26 cellular contexts compared by ENCODE assay signal in the genomic region with DNA sequence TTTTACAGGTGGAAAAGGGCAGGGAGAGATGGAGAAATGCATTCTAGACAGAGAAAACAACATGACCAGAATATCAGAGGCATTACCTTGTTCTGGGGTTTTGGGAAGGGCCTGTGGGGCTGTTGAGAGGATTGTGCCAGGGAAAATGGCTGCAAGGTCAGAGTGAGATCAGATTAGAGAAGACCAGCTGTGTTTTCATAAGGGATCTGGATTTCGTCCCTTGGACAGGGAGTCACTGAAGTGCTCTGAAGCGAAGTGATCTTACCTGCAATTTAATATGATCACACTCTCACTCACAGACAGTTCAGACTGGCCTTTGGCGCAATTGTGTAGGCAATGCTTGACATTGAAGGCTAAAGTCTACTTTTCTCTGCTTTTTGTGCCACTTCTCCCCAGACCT. TPM values are rescaled to one million over a fixed set of nuclear protein-coding genes. Genes with fewer than 3 reads are reported as not detected.
A peak's percentile ranks its signal among the peaks of the same experiment; 100 is the strongest.
DNase-seq lines count a peak whose midpoint lies in the region; ATAC-seq and TF ChIP-seq lines count a peak whose summit lies in the region.
"Had no signal": no experiment of that assay in that cellular context is flagged by ENCODE, and none has a peak within 500 bp of the region (broad histone marks: within the 10 kb centered on the region; RNA-seq: fewer than 3 reads in every experiment).

No MANE protein-coding gene starts in this region.

- 0 out of 2 replicates have a peak, but pooled peaks cover 6% of the 10 kb centered on the region for H3K9me2 ChIP-seq in GM23338 (ENCODE audit: insufficient read depth)

- H3K79me2 ChIP-seq in GM23338 (replicated peaks; ENCODE audit: insufficient read depth): no peaks in the 10 kb centered on the region

- 0 out of 2 replicates have a peak overlapping the region, but pooled peaks have one; percentile 66 for H2AFZ ChIP-seq in GM23338

- peak overlapping the region; percentile 59; the same call in 1 of the 2 replicates for H3K4me2 ChIP-seq in BLaER1
- H3K4me2 ChIP-seq in GM23338: no peak overlapping the region
- H3K4me2 ChIP-seq: A549 had no signal

- H3K4me1 ChIP-seq in BLaER1: peaks cover 54% of the 10 kb centered on the region
- peaks cover 7% of the 10 kb centered on the region; the same call in 1 of the 2 replicates for H3K4me1 ChIP-seq in GM23338 (ENCODE audit: insufficient read depth)
- H3K4me1 ChIP-seq: A549 had no signal

- H3F3A ChIP-seq in GM23338 (replicated peaks; ENCODE audit: low read depth): no peaks in the 10 kb centered on the region

- H3K4me3 Mint-ChIP-seq in GM23338 (no peak overlapping the region), nephron (no peak overlapping the region)
- H3K4me3 Mint-ChIP-seq: CD14-positive monocyte; CD8-positive, alpha-beta memory T cell had no signal

- H3K9ac ChIP-seq in BLaER1: no peak overlapping the region

- H4K20me1 ChIP-seq in BLaER1 (no peaks in the 10 kb centered on the region), GM23338 (replicated peaks; ENCODE audit: insufficient read depth) (no peaks in the 10 kb centered on the region)

- H3K27ac Mint-ChIP-seq in GM23338 (peak overlapping the region; percentile 69; the same call in 1 of the 2 replicates), nephron (peak overlapping the region; percentile 2 to 74 (median 50))
- H3K27ac Mint-ChIP-seq: CD14-positive monocyte; CD8-positive, alpha-beta memory T cell had no signal

- H3K27ac ChIP-seq in BLaER1 (no peak overlapping the region), GM23338 (ENCODE audit: low read depth) (no peak overlapping the region)
- H3K27ac ChIP-seq: A549 had no signal

- H3K4me1 Mint-ChIP-seq in GM23338: no peaks in the 10 kb centered on the region; the same call in 2 of the 3 replicates
- H3K4me1 Mint-ChIP-seq in nephron: peaks cover 5% of the 10 kb centered on the region
- H3K4me1 Mint-ChIP-seq: CD8-positive, alpha-beta memory T cell had no signal

- H3K36me3 ChIP-seq in BLaER1 (no peaks in the 10 kb centered on the region), GM23338 (ENCODE audit: insufficient read depth) (no peaks in the 10 kb centered on the region)

- H3K4me3 ChIP-seq in BLaER1: no peak overlapping the region
- no peak overlapping the region for H3K4me3 ChIP-seq in GM23338
- H3K4me3 ChIP-seq: A549 had no signal

- no peaks in the 10 kb centered on the region for H3K27me3 ChIP-seq in BLaER1
- no peaks in the 10 kb centered on the region for H3K27me3 ChIP-seq in GM23338 (ENCODE audit: insufficient read depth)

- ATAC-seq in GM23338: no peak
- ATAC-seq in SK-N-SH treated with all-trans-retinoic acid at 6 μM for 48 hours: peak; percentile 40; the same call in 1 of the 3 replicates
- ATAC-seq: A549, HCT116, HepG2, PC-3 had no signal

- DNase-seq in GM23338 (ENCODE audit: low spot score): no peak
- DNase-seq in NCI-H510A treated with DMSO at 0.1 percent for 48 hours (lab: John Stamatoyannopoulos, UW): no peak
- no peak for DNase-seq in HUDEP-2 (lab: John Stamatoyannopoulos, UW; ENCODE audit: unreplicated experiment in 76 of 76)
- no peak for DNase-seq in T1000 (lab: John Stamatoyannopoulos, UW)
- DNase-seq: AML-193; CD8-positive, alpha-beta memory T cell; Kasumi-1; MV-4-11; NCI-H1105; NCI-H146; NCI-H1930; NCI-H2107; NCI-H446 treated with DMSO at 0.1 percent for 48 hours; NCI-H526 treated with DMSO at 0.1 percent for 48 hours; PC-3; T-helper 1 cell had no signal

- TF ChIP-seq CTCF in GM23338 (conservative IDR thresholded peaks at IDR 0.05; ENCODE audit: low read depth in 2 of 2) (no peak), nephron (IDR thresholded peaks at IDR 0.05; ENCODE audit: unreplicated experiment in 3 of 3) (no peak)

- no peaks in the 10 kb centered on the region for H3K36me3 Mint-ChIP-seq in GM23338 (ENCODE audit: low read depth)
- no peaks in the 10 kb centered on the region for H3K36me3 Mint-ChIP-seq in nephron (ENCODE audit: low read depth)
- H3K36me3 Mint-ChIP-seq: CD14-positive monocyte; CD8-positive, alpha-beta memory T cell had no signal

- no peaks in the 10 kb centered on the region for H3K9me3 ChIP-seq in BLaER1
- H3K9me3 ChIP-seq: A549 had no signal

- H3K27me3 Mint-ChIP-seq in GM23338 (ENCODE audit: insufficient read depth, low read depth, poor library complexity) (peaks cover 1% of the 10 kb centered on the region), nephron (ENCODE audit: low read depth) (no peaks in the 10 kb centered on the region)

- H3K9me3 Mint-ChIP-seq in GM23338 (no peaks in the 10 kb centered on the region; the same call in 2 of the 3 replicates), nephron (no peaks in the 10 kb centered on the region)

TF ChIP-seq in GM23338, 12 proteins besides CTCF, POLR2A, EP300 and RAD21 (continues in another document):
- TF ChIP-seq ZNF114 (CRISPR knock-in tag; IDR thresholded peaks at IDR 0.05) (no peak), ZNF331 (CRISPR knock-in tag; IDR thresholded peaks at IDR 0.05; ENCODE audit: low read depth) (no peak), NANOG (IDR thresholded peaks at IDR 0.05; ENCODE audit: borderline replicate concordance) (no peak), POLR2AphosphoS5 (IDR thresholded peaks at IDR 0.05; ENCODE audit: low read depth) (no peak), EZH2 (IDR thresholded peaks at IDR 0.05; ENCODE audit: low read depth, unreplicated experiment) (no peak), EZH2phosphoT487 (IDR thresholded peaks at IDR 0.05; ENCODE audit: unreplicated experiment) (no peak), CREB1 (CRISPR knock-in tag; IDR thresholded peaks at IDR 0.05; ENCODE audit: low read depth) (no peak), STAT1 (IDR thresholded peaks at IDR 0.05; ENCODE audit: unreplicated experiment) (no peak)
- TF ChIP-seq, protein P1, sequence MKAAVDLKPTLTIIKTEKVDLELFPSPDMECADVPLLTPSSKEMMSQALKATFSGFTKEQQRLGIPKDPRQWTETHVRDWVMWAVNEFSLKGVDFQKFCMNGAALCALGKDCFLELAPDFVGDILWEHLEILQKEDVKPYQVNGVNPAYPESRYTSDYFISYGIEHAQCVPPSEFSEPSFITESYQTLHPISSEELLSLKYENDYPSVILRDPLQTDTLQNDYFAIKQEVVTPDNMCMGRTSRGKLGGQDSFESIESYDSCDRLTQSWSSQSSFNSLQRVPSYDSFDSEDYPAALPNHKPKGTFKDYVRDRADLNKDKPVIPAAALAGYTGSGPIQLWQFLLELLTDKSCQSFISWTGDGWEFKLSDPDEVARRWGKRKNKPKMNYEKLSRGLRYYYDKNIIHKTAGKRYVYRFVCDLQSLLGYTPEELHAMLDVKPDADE (IDR thresholded peaks at IDR 0.05): no peak

TF ChIP-seq in SK-N-SH treated with all-trans-retinoic acid at 6 μM for 48 hours, 23 proteins besides CTCF, POLR2A, EP300 and RAD21 (continues in another document):
- TF ChIP-seq ZNF8 (CRISPR knock-in tag; IDR thresholded peaks at IDR 0.05) (no peak), PATZ1 (CRISPR knock-in tag; IDR thresholded peaks at IDR 0.05; ENCODE audit: borderline replicate concordance) (no peak), ISL1 (CRISPR knock-in tag; IDR thresholded peaks at IDR 0.05) (peak; percentile 43; the same call in 1 of the 2 replicates), PPARA (CRISPR knock-in tag; IDR thresholded peaks at IDR 0.05; ENCODE audit: borderline replicate concordance) (no peak), ZNF565 (CRISPR knock-in tag; conservative IDR thresholded peaks at IDR 0.05; ENCODE audit: low read depth) (no peak), POU6F1 (CRISPR knock-in tag; IDR thresholded peaks at IDR 0.05; ENCODE audit: borderline replicate concordance, low read depth) (no peak), ZFP3 (CRISPR knock-in tag; IDR thresholded peaks at IDR 0.05) (no peak), CSDC2 (CRISPR knock-in tag; IDR thresholded peaks at IDR 0.05) (no peak)
- TF ChIP-seq, protein P2, sequence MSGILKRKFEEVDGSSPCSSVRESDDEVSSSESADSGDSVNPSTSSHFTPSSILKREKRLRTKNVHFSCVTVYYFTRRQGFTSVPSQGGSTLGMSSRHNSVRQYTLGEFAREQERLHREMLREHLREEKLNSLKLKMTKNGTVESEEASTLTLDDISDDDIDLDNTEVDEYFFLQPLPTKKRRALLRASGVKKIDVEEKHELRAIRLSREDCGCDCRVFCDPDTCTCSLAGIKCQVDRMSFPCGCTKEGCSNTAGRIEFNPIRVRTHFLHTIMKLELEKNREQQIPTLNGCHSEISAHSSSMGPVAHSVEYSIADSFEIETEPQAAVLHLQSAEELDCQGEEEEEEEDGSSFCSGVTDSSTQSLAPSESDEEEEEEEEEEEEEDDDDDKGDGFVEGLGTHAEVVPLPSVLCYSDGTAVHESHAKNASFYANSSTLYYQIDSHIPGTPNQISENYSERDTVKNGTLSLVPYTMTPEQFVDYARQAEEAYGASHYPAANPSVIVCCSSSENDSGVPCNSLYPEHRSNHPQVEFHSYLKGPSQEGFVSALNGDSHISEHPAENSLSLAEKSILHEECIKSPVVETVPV (CRISPR knock-in tag; IDR thresholded peaks at IDR 0.05): peak; percentile 69; the same call in 1 of the 2 replicates

RNA-seq across cellular contexts. Expression of gene REG3G, which starts 20.3 kb away (rescaled TPM):
- total RNA-seq in GM23338 (2014; rRNA removed; shearing (Covaris generic)): not detected in 2 replicates
- polyA plus RNA-seq in GM23338 (2016; fragmentation: Nextera tagmentation; extraction: Ambion mirVana): not detected in 2 replicates
- total RNA-seq: CD8-positive, alpha-beta memory T cell; H4; HepG2; HT-29; M059J; PC-3 had no signal
- polyA plus RNA-seq: A549; CD14-positive monocyte; CD8-positive, alpha-beta memory T cell; HepG2 had no signal
